Comparison of ENCODE assay signal across 16 cellular contexts in genomic region chr16:11263737-11264136, GRCh38. TPM values are rescaled to one million over a fixed set of nuclear protein-coding genes. Genes with fewer than 3 reads are reported as not detected.
DNase-seq lines count a peak whose midpoint lies in the region; ATAC-seq, FAIRE-seq and TF ChIP-seq lines count a peak whose summit lies in the region.
"Had no signal": no experiment of that assay in that cellular context is flagged by ENCODE, and none has a peak within 500 bp of the region (broad histone marks: within the 10 kb centered on the region; RNA-seq: fewer than 3 reads in every experiment).

No MANE protein-coding gene starts in this region.

- no peaks in the 10 kb centered on the region for H3K36me3 ChIP-seq in Peyer's patch
- H3K36me3 ChIP-seq: sigmoid colon had no signal

- H3K27ac ChIP-seq in Peyer's patch (peak overlapping the region in 2 of 4 donors; percentile 25 to 29), dorsolateral prefrontal cortex (no peak overlapping the region)
- H3K27ac ChIP-seq: C4-2B, sigmoid colon had no signal

- no peaks in the 10 kb centered on the region for H3K36me3 Mint-ChIP-seq in activated CD4-positive, alpha-beta T cell treated with anti-CD3 and anti-CD28 coated beads, Interleukin-2, amount 10 ng/mL, durations not matched to agents 24 days and 14 days (ENCODE audit: low read depth)
- peaks cover 3% of the 10 kb centered on the region for H3K36me3 Mint-ChIP-seq in activated naive CD8-positive, alpha-beta T cell treated with anti-CD3 and anti-CD28 coated beads, Interleukin-2, amount 10 ng/mL, durations not matched to agents 7 days and 5 days

- peak; percentile 12 for FAIRE-seq in GM18507 (lab: Jason Lieb, UNC)
- FAIRE-seq: islet of Langerhans had no signal

- H3K4me1 Mint-ChIP-seq in activated CD4-positive, alpha-beta T cell treated with anti-CD3 and anti-CD28 coated beads, Interleukin-2, amount 10 ng/mL, durations not matched to agents 24 days and 14 days, result peaks cover 40% of the 10 kb centered on the region
- H3K4me1 Mint-ChIP-seq in activated naive CD8-positive, alpha-beta T cell treated with anti-CD3 and anti-CD28 coated beads, Interleukin-2, amount 10 ng/mL, durations not matched to agents 7 days and 5 days, result peaks cover 45% of the 10 kb centered on the region

- DNase-seq in GM18507 (ENCODE audit: extremely low spot score, insufficient read length, low read depth) (no peak), NOMO-1 treated with DMSO at 0.1 percent for 48 hours (lab: John Stamatoyannopoulos, UW; ENCODE audit: unreplicated experiment) (no peak), Peyer's patch (no peak), retina (no peak), dorsolateral prefrontal cortex (no peak)
- peak; percentile 85 for DNase-seq in activated CD4-positive, alpha-beta T cell treated with anti-CD3 and anti-CD28 coated beads, Interleukin-2, amount 10 ng/mL, durations not matched to agents 24 days and 14 days
- peak; percentile 45 for DNase-seq in activated naive CD8-positive, alpha-beta T cell treated with anti-CD3 and anti-CD28 coated beads, Interleukin-2, amount 10 ng/mL, durations not matched to agents 7 days and 5 days
- DNase-seq in stimulated activated CD4-positive, alpha-beta T cell treated with anti-CD3 and anti-CD28 coated beads, Interleukin-4, amount 100 ng/mL, for 24 hours, result peak; percentile 77
- DNase-seq: cortex of kidney, NCI-H2029 treated with DMSO at 0.1 percent for 48 hours, sigmoid colon had no signal

- peak; percentile 87 for ATAC-seq in activated naive CD8-positive, alpha-beta T cell treated with anti-CD3 and anti-CD28 coated beads, Interleukin-2, amount 10 ng/mL, durations not matched to agents 7 days and 5 days (ENCODE audit: low read depth)
- ATAC-seq: GM23338 had no signal

- TF ChIP-seq POLR2A in Peyer's patch (IDR thresholded peaks at IDR 0.05), result no peak

- H3K27ac Mint-ChIP-seq in activated CD4-positive, alpha-beta T cell treated with anti-CD3 and anti-CD28 coated beads, Interleukin-2, amount 10 ng/mL, durations not matched to agents 24 days and 14 days, result peak overlapping the region; percentile 91
- H3K27ac Mint-ChIP-seq in activated naive CD8-positive, alpha-beta T cell treated with anti-CD3 and anti-CD28 coated beads, Interleukin-2, amount 10 ng/mL, durations not matched to agents 7 days and 5 days, result peak overlapping the region; percentile 94
- H3K27ac Mint-ChIP-seq: GM23338 had no signal

- H3K27me3 ChIP-seq in Peyer's patch, result no peaks in the 10 kb centered on the region
- no peaks in the 10 kb centered on the region for H3K27me3 ChIP-seq in dorsolateral prefrontal cortex
- H3K27me3 ChIP-seq: sigmoid colon had no signal

- peaks cover 5% of the 10 kb centered on the region for H3K9me3 Mint-ChIP-seq in activated CD4-positive, alpha-beta T cell treated with anti-CD3 and anti-CD28 coated beads, Interleukin-2, amount 10 ng/mL, durations not matched to agents 24 days and 14 days
- H3K9me3 Mint-ChIP-seq in activated naive CD8-positive, alpha-beta T cell treated with anti-CD3 and anti-CD28 coated beads, Interleukin-2, amount 10 ng/mL, durations not matched to agents 7 days and 5 days, result peaks cover 3% of the 10 kb centered on the region
- H3K9me3 Mint-ChIP-seq: GM23338, nephron had no signal

- H3K4me3 ChIP-seq in Peyer's patch (no peak overlapping the region), dorsolateral prefrontal cortex (no peak overlapping the region)
- H3K4me3 ChIP-seq: GM23338, sigmoid colon had no signal

- H3K9me3 ChIP-seq in Peyer's patch, result no peaks in the 10 kb centered on the region
- H3K9me3 ChIP-seq: sigmoid colon had no signal

- H3K4me1 ChIP-seq in Peyer's patch, result peaks cover 2 to 18% (median 9%) of the 10 kb centered on the region in 4 donors

- intact Hi-C loops in activated CD4-positive, alpha-beta T cell treated with anti-CD3 and anti-CD28 coated beads, Interleukin-2, amount 10 ng/mL, durations not matched to agents 24 days and 14 days (cut with micrococcal nuclease), result loop anchor here (1.0 to 5.0 kb wide), 3 partner anchors 34 to 93 kb away; no protein-coding TSS in a partner anchor
- intact Hi-C loops in dorsolateral prefrontal cortex (cut with DNase I), result loop anchor here in 1 of 2 donors (10.0 kb wide), 1 partner anchor 59 kb away; no protein-coding TSS in a partner anchor

- peak overlapping the region; percentile 43 for H3K4me3 Mint-ChIP-seq in activated CD4-positive, alpha-beta T cell treated with anti-CD3 and anti-CD28 coated beads, Interleukin-2, amount 10 ng/mL, durations not matched to agents 24 days and 14 days
- H3K4me3 Mint-ChIP-seq in activated naive CD8-positive, alpha-beta T cell treated with anti-CD3 and anti-CD28 coated beads, Interleukin-2, amount 10 ng/mL, durations not matched to agents 7 days and 5 days, result peak overlapping the region; percentile 76
- H3K4me3 Mint-ChIP-seq: GM23338, nephron had no signal

- POLR2A ChIA-PET in activated naive CD8-positive, alpha-beta T cell treated with anti-CD3 and anti-CD28 coated beads, Interleukin-2, amount 10 ng/mL, durations not matched to agents 7 days and 5 days (lab: Charles Lee), result interaction anchor here (0.7 to 3.6 kb wide), 8 partner anchors 9 to 94 kb away, joined by 3 to 23 read pairs (median 4); partner anchors contain the start of genes PRM3 and SOCS1

- TF ChIP-seq CTCF in Peyer's patch (IDR thresholded peaks at IDR 0.05) (no peak), dorsolateral prefrontal cortex (IDR thresholded peaks at IDR 0.05 in 54 of 56, conservative IDR thresholded peaks at IDR 0.05 in 2 of 56; ENCODE audit: low read depth in 1 of 56, partially characterized antibody in 56 of 56) (no peak)

- peaks cover 3% of the 10 kb centered on the region for H3K27me3 Mint-ChIP-seq in activated CD4-positive, alpha-beta T cell treated with anti-CD3 and anti-CD28 coated beads, Interleukin-2, amount 10 ng/mL, durations not matched to agents 24 days and 14 days
- no peaks in the 10 kb centered on the region for H3K27me3 Mint-ChIP-seq in activated naive CD8-positive, alpha-beta T cell treated with anti-CD3 and anti-CD28 coated beads, Interleukin-2, amount 10 ng/mL, durations not matched to agents 7 days and 5 days

RNA-seq across cellular contexts. Expression of gene TNP2, which starts 5.4 kb away (rescaled TPM):
- not detected in 2 replicates for total RNA-seq in activated CD4-positive, alpha-beta T cell treated with anti-CD3 and anti-CD28 coated beads, Interleukin-2, amount 10 ng/mL, durations not matched to agents 24 days and 14 days
- not detected for total RNA-seq in activated naive CD8-positive, alpha-beta T cell treated with anti-CD3 and anti-CD28 coated beads, Interleukin-2, amount 10 ng/mL, durations not matched to agents 7 days and 5 days
- total RNA-seq in Peyer's patch (not detected), dorsolateral prefrontal cortex (not detected)
- total RNA-seq: GM23338; sigmoid colon; T-helper 1 cell treated with Interleukin-12 subunit alpha and Interleukin-12 subunit beta and Interleukin-4 antibody, amounts not matched to agents 30 ng/mL and 1 ng/mL, for 36 hours had no signal

RNA-seq across cellular contexts. Expression of gene SOCS1, which starts 7.7 kb away (rescaled TPM):
- total RNA-seq in activated CD4-positive, alpha-beta T cell treated with anti-CD3 and anti-CD28 coated beads, Interleukin-2, amount 10 ng/mL, durations not matched to agents 24 days and 14 days, result 152 and 153 TPM in 2 replicates
- total RNA-seq in activated naive CD8-positive, alpha-beta T cell treated with anti-CD3 and anti-CD28 coated beads, Interleukin-2, amount 10 ng/mL, durations not matched to agents 7 days and 5 days, result 100 to 1,000 TPM; 165 to 176 TPM
- total RNA-seq in Peyer's patch, result 10 to 100 TPM in 3 of 4 donors, 1 to 10 TPM in 1; 8.7 to 19.0 (median 15.3) TPM
- 1 to 10 TPM in 25 of 120 experiments, under 1 TPM in 63, not detected in 32; 0.28 to 3.7 (median 0.76) TPM for total RNA-seq in dorsolateral prefrontal cortex

RNA-seq across cellular contexts. Expression of gene PRM3, which starts 9.7 kb away (rescaled TPM):
- not detected in 2 replicates for total RNA-seq in activated CD4-positive, alpha-beta T cell treated with anti-CD3 and anti-CD28 coated beads, Interleukin-2, amount 10 ng/mL, durations not matched to agents 24 days and 14 days
- total RNA-seq in activated naive CD8-positive, alpha-beta T cell treated with anti-CD3 and anti-CD28 coated beads, Interleukin-2, amount 10 ng/mL, durations not matched to agents 7 days and 5 days, result not detected
- total RNA-seq in Peyer's patch, result not detected
- total RNA-seq in dorsolateral prefrontal cortex, result not detected
- total RNA-seq: GM23338; sigmoid colon; T-helper 1 cell treated with Interleukin-12 subunit alpha and Interleukin-12 subunit beta and Interleukin-4 antibody, amounts not matched to agents 30 ng/mL and 1 ng/mL, for 36 hours had no signal

RNA-seq across cellular contexts. Expression of gene PRM2, which starts 12.5 kb away (rescaled TPM):
- not detected in 2 replicates for total RNA-seq in activated CD4-positive, alpha-beta T cell treated with anti-CD3 and anti-CD28 coated beads, Interleukin-2, amount 10 ng/mL, durations not matched to agents 24 days and 14 days
- not detected for total RNA-seq in activated naive CD8-positive, alpha-beta T cell treated with anti-CD3 and anti-CD28 coated beads, Interleukin-2, amount 10 ng/mL, durations not matched to agents 7 days and 5 days
- total RNA-seq in Peyer's patch (not detected), dorsolateral prefrontal cortex (not detected)
- total RNA-seq: GM23338; sigmoid colon; T-helper 1 cell treated with Interleukin-12 subunit alpha and Interleukin-12 subunit beta and Interleukin-4 antibody, amounts not matched to agents 30 ng/mL and 1 ng/mL, for 36 hours had no signal

RNA-seq across cellular contexts. Expression of gene PRM1, which starts 17.4 kb away (rescaled TPM):
- not detected in 2 replicates for total RNA-seq in activated CD4-positive, alpha-beta T cell treated with anti-CD3 and anti-CD28 coated beads, Interleukin-2, amount 10 ng/mL, durations not matched to agents 24 days and 14 days
- not detected for total RNA-seq in activated naive CD8-positive, alpha-beta T cell treated with anti-CD3 and anti-CD28 coated beads, Interleukin-2, amount 10 ng/mL, durations not matched to agents 7 days and 5 days
- not detected for total RNA-seq in Peyer's patch
- total RNA-seq in dorsolateral prefrontal cortex, result not detected
- total RNA-seq: GM23338; sigmoid colon; T-helper 1 cell treated with Interleukin-12 subunit alpha and Interleukin-12 subunit beta and Interleukin-4 antibody, amounts not matched to agents 30 ng/mL and 1 ng/mL, for 36 hours had no signal

Comparison
In these comparisons a context has a peak if more than half of its experiments do, and no peak if none do; other contexts are left out.
1. DNase-seq: peak in activated CD4-positive, alpha-beta T cell treated with anti-CD3 and anti-CD28 coated beads, Interleukin-2, amount 10 ng/mL, durations not matched to agents 24 days and 14 days (single experiment), activated naive CD8-positive, alpha-beta T cell treated with anti-CD3 and anti-CD28 coated beads, Interleukin-2, amount 10 ng/mL, durations not matched to agents 7 days and 5 days (single experiment) and stimulated activated CD4-positive, alpha-beta T cell treated with anti-CD3 and anti-CD28 coated beads, Interleukin-4, amount 100 ng/mL, for 24 hours (single experiment); none in GM18507 (single experiment), NOMO-1 treated with DMSO at 0.1 percent for 48 hours (single experiment), Peyer's patch (0 of 3), retina (single experiment) and dorsolateral prefrontal cortex (0 of 10).